12 cellular contexts compared by ENCODE assay signal in genomic region chr11:125376117-125376516, GRCh38.
A peak's percentile ranks its signal among the peaks of the same experiment; 100 is the strongest.
DNase-seq lines count a peak whose midpoint lies in the region; ATAC-seq and TF ChIP-seq lines count a peak whose summit lies in the region.
"Had no signal": no experiment of that assay in that cellular context is flagged by ENCODE, and none has a peak within 500 bp of the region (broad histone marks: within the 10 kb centered on the region; RNA-seq: fewer than 3 reads in every experiment).

No MANE protein-coding gene starts in this region.

- H3K27ac Mint-ChIP-seq in progenitor cell of endocrine pancreas, result no peak overlapping the region
- H3K27ac Mint-ChIP-seq in activated CD8-positive, alpha-beta T cell treated with anti-CD3 and anti-CD28 coated beads for 36 hours, result no peak overlapping the region

- DNase-seq in H7 (peak; percentile 71), amniotic epithelial cell (ENCODE audit: low read depth) (peak; percentile 21), heart left ventricle (peak; percentile 77 to 92 (median 80)), progenitor cell of endocrine pancreas (ENCODE audit: low spot score, unreplicated experiment) (no peak), COLO829 (ENCODE audit: low spot score) (no peak)
- no peak for DNase-seq in activated effector memory CD4-positive, alpha-beta T cell treated with Interleukin-2 at 50 U/mL for 16 hours
- DNase-seq in activated CD8-positive, alpha-beta T cell treated with anti-CD3 and anti-CD28 coated beads for 36 hours, result no peak
- DNase-seq: dermis blood vessel endothelial cell had no signal

- peaks cover 5% of the 10 kb centered on the region for H3K36me3 Mint-ChIP-seq in progenitor cell of endocrine pancreas (ENCODE audit: insufficient read depth)
- no peaks in the 10 kb centered on the region for H3K36me3 Mint-ChIP-seq in activated CD8-positive, alpha-beta T cell treated with anti-CD3 and anti-CD28 coated beads for 36 hours (ENCODE audit: low read depth)

- peak; percentile 94 to 96 (median 94) for ATAC-seq in heart left ventricle
- ATAC-seq in GM21515 (IDR thresholded peaks at IDR 0.05; ENCODE audit: unreplicated experiment), result no peak
- no peak for ATAC-seq in activated CD8-positive, alpha-beta T cell treated with anti-CD3 and anti-CD28 coated beads for 36 hours
- ATAC-seq: HepG2 had no signal

- H3K27me3 Mint-ChIP-seq in progenitor cell of endocrine pancreas, result peaks cover 13% of the 10 kb centered on the region
- peaks cover 27% of the 10 kb centered on the region for H3K27me3 Mint-ChIP-seq in activated CD8-positive, alpha-beta T cell treated with anti-CD3 and anti-CD28 coated beads for 36 hours

- H3K4me3 ChIP-seq in H7 (ENCODE audit: insufficient read depth, low read depth, low read length), result no peak overlapping the region
- no peak overlapping the region for H3K4me3 ChIP-seq in heart left ventricle
- H3K4me3 ChIP-seq: BLaER1, Peyer's patch had no signal

- no peaks in the 10 kb centered on the region for H3K36me3 ChIP-seq in H7 (replicated peaks; ENCODE audit: control insufficient read depth, insufficient read depth, low read length)
- H3K36me3 ChIP-seq in heart left ventricle, result no peaks in the 10 kb centered on the region
- H3K36me3 ChIP-seq: BLaER1, Peyer's patch had no signal

- intact Hi-C loops in heart left ventricle (cut with DNase I), result loop anchor here in 1 of 10 donors (2.0 kb wide), 1 partner anchor 29 kb away; no protein-coding TSS in a partner anchor
- intact Hi-C loops in activated CD8-positive, alpha-beta T cell treated with anti-CD3 and anti-CD28 coated beads for 36 hours (cut with micrococcal nuclease), result no loop called here

- peaks cover 9% of the 10 kb centered on the region for H3K4me1 Mint-ChIP-seq in progenitor cell of endocrine pancreas (ENCODE audit: low read depth)
- H3K4me1 Mint-ChIP-seq in activated CD8-positive, alpha-beta T cell treated with anti-CD3 and anti-CD28 coated beads for 36 hours (ENCODE audit: low read depth), result no peaks in the 10 kb centered on the region

- 35 to 47% (median 39%) methylated on average over 9 of the region's 9 CpGs for WGBS in heart left ventricle, 4 donors

- H3K27me3 ChIP-seq in H7 (ENCODE audit: control insufficient read depth, insufficient read depth, low read length), result peaks cover 1% of the 10 kb centered on the region
- H3K27me3 ChIP-seq in heart left ventricle, result no peaks in the 10 kb centered on the region
- H3K27me3 ChIP-seq: BLaER1, Peyer's patch had no signal

- CTCF ChIA-PET in activated CD8-positive, alpha-beta T cell treated with anti-CD3 and anti-CD28 coated beads for 36 hours (lab: Charles Lee), result no interaction called here

- H3K4me1 ChIP-seq in heart left ventricle, result peaks cover 0 to 46% (median 25%) of the 10 kb centered on the region in 12 donors
- H3K4me1 ChIP-seq: Peyer's patch had no signal

- H3K9me3 ChIP-seq in heart left ventricle, result no peaks in the 10 kb centered on the region
- H3K9me3 ChIP-seq: BLaER1, Peyer's patch had no signal

- peak overlapping the region in 11 of 12 donors; percentile 3 to 81 (median 58) for H3K27ac ChIP-seq in heart left ventricle
- H3K27ac ChIP-seq: BLaER1 had no signal

- POLR2A ChIA-PET in activated CD8-positive, alpha-beta T cell treated with anti-CD3 and anti-CD28 coated beads for 36 hours (lab: Charles Lee), result no interaction called here

- no peaks in the 10 kb centered on the region for H3K9me3 Mint-ChIP-seq in progenitor cell of endocrine pancreas (ENCODE audit: low read depth)
- H3K9me3 Mint-ChIP-seq in activated CD8-positive, alpha-beta T cell treated with anti-CD3 and anti-CD28 coated beads for 36 hours, result no peaks in the 10 kb centered on the region

- TF ChIP-seq POLR2A in heart left ventricle (IDR thresholded peaks at IDR 0.05), result peak in 1 of 2 donors; percentile 50

- H3K4me3 Mint-ChIP-seq in progenitor cell of endocrine pancreas (ENCODE audit: low read depth), result no peak overlapping the region
- H3K4me3 Mint-ChIP-seq in activated CD8-positive, alpha-beta T cell treated with anti-CD3 and anti-CD28 coated beads for 36 hours, result no peak overlapping the region

- peak in 2 of 12 donors; percentile 5 to 14 for TF ChIP-seq CTCF in heart left ventricle (IDR thresholded peaks at IDR 0.05)
- peak; percentile 11 for TF ChIP-seq CTCF in progenitor cell of endocrine pancreas (IDR thresholded peaks at IDR 0.05; ENCODE audit: unreplicated experiment)
- TF ChIP-seq CTCF in activated CD8-positive, alpha-beta T cell treated with anti-CD3 and anti-CD28 coated beads for 36 hours (IDR thresholded peaks at IDR 0.05), result no peak

Comparison
In these comparisons a context has a peak if more than half of its experiments do, and no peak if none do; other contexts are left out.
1. DNase-seq: peak in H7 (single experiment), amniotic epithelial cell (single experiment) and heart left ventricle (5 of 5); none in progenitor cell of endocrine pancreas (single experiment), COLO829 (single experiment), activated effector memory CD4-positive, alpha-beta T cell treated with Interleukin-2 at 50 U/mL for 16 hours (single experiment) and activated CD8-positive, alpha-beta T cell treated with anti-CD3 and anti-CD28 coated beads for 36 hours (single experiment).
2. ATAC-seq: peak in heart left ventricle (4 of 4); none in GM21515 (single experiment) and activated CD8-positive, alpha-beta T cell treated with anti-CD3 and anti-CD28 coated beads for 36 hours (single experiment).